Comparison of ENCODE assay signal across 9 cellular contexts in genomic region chr12:108833757-108834472, GRCh38. TPM values are rescaled to one million over a fixed set of nuclear protein-coding genes. Genes with fewer than 3 reads are reported as not detected.
DNase-seq lines count a peak whose midpoint lies in the region; FAIRE-seq and TF ChIP-seq lines count a peak whose summit lies in the region.
"Had no signal": no experiment of that assay in that cellular context is flagged by ENCODE, and none has a peak within 500 bp of the region (broad histone marks: within the 10 kb centered on the region; RNA-seq: fewer than 3 reads in every experiment).

No MANE protein-coding gene starts in this region.

- H3K4me2 ChIP-seq in mammary epithelial cell (ENCODE audit: insufficient read depth, low read depth, low read length) = peak overlapping the region; percentile 81
- peak overlapping the region; percentile 60 for H3K4me2 ChIP-seq in smooth muscle cell
- no peak overlapping the region for H3K4me2 ChIP-seq in Karpas-422 (ENCODE audit: low read depth, low read length, poor library complexity, severe bottlenecking)

- no peak overlapping the region for H2AFZ ChIP-seq in mammary epithelial cell (ENCODE audit: low read depth, low read length)
- H2AFZ ChIP-seq in smooth muscle cell (ENCODE audit: low read depth) = no peak overlapping the region
- H2AFZ ChIP-seq in Karpas-422 (ENCODE audit: low read length) = no peak overlapping the region

- intact Hi-C loops in mammary epithelial cell (cut with micrococcal nuclease) = loop anchor here (1.0 kb wide), 1 partner anchor 30 kb away; no protein-coding TSS in a partner anchor
- intact Hi-C loops in kidney (cut with DNase I) = no loop called here

- in situ Hi-C loops in mammary epithelial cell (cut with MboI; ENCODE audit: low sequenced_read_pairs in 2 of 2) = no loop called here

- CTCF ChIA-PET in mammary epithelial cell (lab: Charles Lee; ENCODE audit: low non-redundant PET) = interaction anchor here (0.6 to 0.9 kb wide), 3 partner anchors 19 to 83 kb away, joined by 3 to 8 read pairs (median 3); partner anchors contain the start of gene SSH1

- dilution Hi-C loops in mammary epithelial cell (cut with HindIII; ENCODE audit: low sequenced_read_pairs) = loop anchor here (10.0 kb wide), 1 partner anchor 261 kb away; the partner anchor contains the start of genes ALKBH2 and UNG

- WGBS in mammary epithelial cell (ENCODE audit: low coverage, missing lambda C conversion rate) = 28% methylated on average over 12 of the region's 12 CpGs
- WGBS in smooth muscle cell (ENCODE audit: low lambda C conversion rate) = 72% methylated on average over 12 of the region's 12 CpGs

- TF ChIP-seq CTCF in mammary epithelial cell (conservative IDR thresholded peaks at IDR 0.05 in 1 of 2, IDR thresholded peaks at IDR 0.05 in 1 of 2; ENCODE audit: extremely low read depth in 1 of 2, insufficient read depth in 1 of 2, low read depth in 1 of 2, low read length in 2 of 2) = no peak
- TF ChIP-seq CTCF in kidney (IDR thresholded peaks at IDR 0.05; ENCODE audit: borderline replicate concordance, extremely low read depth, insufficient read depth) = no peak
- TF ChIP-seq CTCF in smooth muscle cell (IDR thresholded peaks at IDR 0.05; ENCODE audit: borderline replicate concordance, insufficient read depth, poor library complexity, severe bottlenecking) = no peak

- H3K79me2 ChIP-seq in mammary epithelial cell (ENCODE audit: insufficient read depth, low read length) (peaks cover 73% of the 10 kb centered on the region), smooth muscle cell (ENCODE audit: low read depth) (peaks cover 76% of the 10 kb centered on the region), Karpas-422 (ENCODE audit: low read length) (no peaks in the 10 kb centered on the region)

- H3K9ac ChIP-seq in mammary epithelial cell (ENCODE audit: insufficient read depth, low read length) (peak overlapping the region; percentile 81), kidney (ENCODE audit: low read length in 2 of 2) (peak overlapping the region in 1 of 2 donors; percentile 5), smooth muscle cell (ENCODE audit: low read depth) (peak overlapping the region; percentile 61), Karpas-422 (ENCODE audit: low read length) (no peak overlapping the region)

- H3K4me1 ChIP-seq in mammary epithelial cell (ENCODE audit: insufficient read depth, low read length) = peaks cover 61% of the 10 kb centered on the region
- peaks cover 20 to 33% of the 10 kb centered on the region in 2 donors for H3K4me1 ChIP-seq in kidney (ENCODE audit: control insufficient read depth in 1 of 2, insufficient read depth in 1 of 2, low read depth in 1 of 2, low read length in 2 of 2)
- peaks cover 23% of the 10 kb centered on the region for H3K4me1 ChIP-seq in smooth muscle cell (ENCODE audit: low read depth)
- H3K4me1 ChIP-seq in Karpas-422 (ENCODE audit: low read length) = no peaks in the 10 kb centered on the region

- H3F3A ChIP-seq in smooth muscle cell (ENCODE audit: low read depth) = peaks cover 58% of the 10 kb centered on the region

- BruUV-seq in mammary epithelial cell (replicated peaks; lab: Mats Ljungman, UMichigan) = no TSS peak

- no peaks in the 10 kb centered on the region for H3K9me2 ChIP-seq in Karpas-422 (replicated peaks; ENCODE audit: insufficient read depth, low read length)

- no peaks in the 10 kb centered on the region for H3K27me3 ChIP-seq in mammary epithelial cell (ENCODE audit: insufficient read depth, low read length)
- no peaks in the 10 kb centered on the region for H3K27me3 ChIP-seq in smooth muscle cell (ENCODE audit: low read depth)
- no peaks in the 10 kb centered on the region for H3K27me3 ChIP-seq in Karpas-422 (ENCODE audit: low read length)

- H3K9me3 ChIP-seq in mammary epithelial cell (replicated peaks; ENCODE audit: insufficient read depth, low read length) (no peaks in the 10 kb centered on the region), kidney (ENCODE audit: control insufficient read depth in 1 of 2, low read length in 2 of 2) (no peaks in the 10 kb centered on the region), smooth muscle cell (replicated peaks; ENCODE audit: low read depth) (no peaks in the 10 kb centered on the region), Karpas-422 (ENCODE audit: low read length) (no peaks in the 10 kb centered on the region)

- H3K4me3 ChIP-seq in mammary epithelial cell (replicated peaks in 1 of 3; ENCODE audit: insufficient read depth in 1 of 3, low read depth in 2 of 3, low read length in 3 of 3) (peak overlapping the region in 1 of 3 experiments; percentile 14), kidney (ENCODE audit: low read length in 2 of 2) (no peak overlapping the region), smooth muscle cell (no peak overlapping the region), Karpas-422 (ENCODE audit: low read length) (no peak overlapping the region)

- H3K36me3 ChIP-seq in mammary epithelial cell (ENCODE audit: insufficient read depth, low read length) (peaks cover 26% of the 10 kb centered on the region), kidney (ENCODE audit: control insufficient read depth in 1 of 2, insufficient read depth in 2 of 2, low read length in 2 of 2) (peaks cover 16 to 24% of the 10 kb centered on the region in 2 donors), smooth muscle cell (ENCODE audit: low read depth) (no peaks in the 10 kb centered on the region), Karpas-422 (ENCODE audit: insufficient read depth, low read length) (no peaks in the 10 kb centered on the region)

- peak; percentile 77 for DNase-seq in HCEC 1CT
- DNase-seq in mammary epithelial cell = peak; percentile 44
- peak; percentile 86 for DNase-seq in kidney
- no peak for DNase-seq in smooth muscle cell (lab: John Stamatoyannopoulos, UW; ENCODE audit: unreplicated experiment)
- DNase-seq in NCI-H82 treated with DMSO at 0.1 percent for 48 hours (lab: John Stamatoyannopoulos, UW; ENCODE audit: unreplicated experiment) = no peak
- no peak for DNase-seq in KG1 (lab: John Stamatoyannopoulos, UW)
- DNase-seq in Karpas-422 = no peak
- no peak for DNase-seq in activated CD8-positive, alpha-beta memory T cell treated with anti-CD3 and anti-CD28 coated beads, Interleukin-2, amount 50 U/mL, for 48 hours

- H3K27ac ChIP-seq in mammary epithelial cell (ENCODE audit: insufficient read depth, low read depth, low read length) (peak overlapping the region; percentile 91), kidney (ENCODE audit: low read depth in 2 of 2, low read length in 2 of 2) (peak overlapping the region; percentile 51 to 81), smooth muscle cell (ENCODE audit: low read depth) (peak overlapping the region; percentile 99), Karpas-422 (ENCODE audit: low read length) (no peak overlapping the region)

- H4K20me1 ChIP-seq in mammary epithelial cell (ENCODE audit: insufficient read depth, low read length) = no peaks in the 10 kb centered on the region
- H4K20me1 ChIP-seq in smooth muscle cell (ENCODE audit: low read depth) = no peaks in the 10 kb centered on the region
- H4K20me1 ChIP-seq in Karpas-422 (ENCODE audit: insufficient read depth, low read depth, low read length) = peaks cover 4% of the 10 kb centered on the region; the same call in 1 of the 2 replicates

- no peak for FAIRE-seq in kidney (lab: Jason Lieb, UNC)

RNA-seq across cellular contexts. Expression of gene SSH1, which starts 23.5 kb away (rescaled TPM):
- total RNA-seq in mammary epithelial cell (10 to 100 TPM; 29.3 to 88.6 TPM), kidney (32.5 TPM), smooth muscle cell (15.2 and 17.2 TPM in 2 replicates)
- polyA plus RNA-seq in mammary epithelial cell (20.8 TPM), kidney (ENCODE audit: insufficient read depth, low read depth, low replicate concordance) (3.6 TPM), smooth muscle cell (22.0 and 24.7 TPM in 2 replicates)
- polyA minus RNA-seq in mammary epithelial cell = 43.7 TPM
- total RNA-seq in Karpas-422 (2014; rRNA removed; shearing (Covaris generic); ENCODE audit: low replicate concordance) = 7.9 and 9.5 TPM in 2 replicates

RNA-seq across cellular contexts. Expression of gene DAO, which starts 46.0 kb away (rescaled TPM):
- total RNA-seq in mammary epithelial cell = not detected
- polyA plus RNA-seq in mammary epithelial cell = not detected
- not detected for polyA minus RNA-seq in mammary epithelial cell
- total RNA-seq in kidney = 0.41 TPM
- polyA plus RNA-seq in kidney (ENCODE audit: insufficient read depth, low read depth, low replicate concordance) = 50.4 TPM
- total RNA-seq in smooth muscle cell = not detected in 2 replicates
- polyA plus RNA-seq in smooth muscle cell = not detected in 2 replicates
- not detected in 2 replicates for total RNA-seq in Karpas-422 (2014; rRNA removed; shearing (Covaris generic); ENCODE audit: low replicate concordance)
- total RNA-seq: HT1080 had no signal

Comparison
In these comparisons a context has a peak if more than half of its experiments do, and no peak if none do; other contexts are left out.
1. DNase-seq: peak in HCEC 1CT (single experiment), mammary epithelial cell (single experiment) and kidney (single experiment); none in smooth muscle cell (single experiment), NCI-H82 treated with DMSO at 0.1 percent for 48 hours (single experiment), KG1 (single experiment), Karpas-422 (single experiment) and activated CD8-positive, alpha-beta memory T cell treated with anti-CD3 and anti-CD28 coated beads, Interleukin-2, amount 50 U/mL, for 48 hours (single experiment).